Comparison of ENCODE assay signal across 15 cellular contexts in the genomic region with DNA sequence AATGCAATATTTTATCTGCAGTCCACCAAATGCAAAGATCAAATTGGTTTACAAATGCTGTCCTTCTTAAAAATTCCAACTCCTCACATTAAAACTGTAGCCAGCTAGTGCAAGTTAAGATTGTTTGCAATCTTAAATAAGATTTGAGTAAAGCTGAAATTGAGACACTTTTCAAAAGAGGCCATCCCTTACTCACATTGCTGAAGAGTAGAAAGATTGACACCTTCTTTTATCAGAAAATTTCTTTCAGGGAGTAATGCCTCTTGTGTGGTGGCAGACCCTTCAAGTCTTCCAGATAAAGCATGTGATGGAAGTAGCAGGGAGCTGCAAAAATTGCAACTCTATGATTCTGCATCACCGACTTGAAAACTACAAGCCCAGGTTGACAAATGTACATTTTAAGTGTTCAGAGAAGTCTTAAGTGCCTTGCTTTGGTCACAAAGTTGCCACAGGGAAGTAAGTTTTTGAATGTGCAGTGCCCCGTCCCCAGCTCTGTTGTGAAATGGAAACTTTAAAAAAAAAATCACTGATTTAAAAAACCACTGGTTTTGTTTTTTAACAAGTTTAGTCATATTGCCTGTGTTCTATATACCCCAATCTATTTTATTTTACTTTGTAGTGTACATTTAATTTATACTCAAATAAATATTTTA. TPM values are rescaled to one million over a fixed set of nuclear protein-coding genes. Genes with fewer than 3 reads are reported as not detected.
DNase-seq lines count a peak whose midpoint lies in the region; ATAC-seq and TF ChIP-seq lines count a peak whose summit lies in the region.
"Had no signal": no experiment of that assay in that cellular context is flagged by ENCODE, and none has a peak within 500 bp of the region (broad histone marks: within the 10 kb centered on the region; RNA-seq: fewer than 3 reads in every experiment).

No MANE protein-coding gene starts in this region.

- no peak overlapping the region for H3K4me3 ChIP-seq in A673 (ENCODE audit: low read depth, low read length, poor library complexity, severe bottlenecking)
- H3K4me3 ChIP-seq: A549, sigmoid colon, SJSA1 had no signal

- ATAC-seq in HG02798 (IDR thresholded peaks at IDR 0.05; ENCODE audit: poor library complexity, unreplicated experiment): peak; percentile 42
- peak; percentile 23 for ATAC-seq in stimulated activated naive CD8-positive, alpha-beta T cell treated with anti-CD3 and anti-CD28 coated beads, Interleukin-15, Interleukin-2, amounts not matched to agents 100 U/mL and 50 U/mL, for 24 hours
- ATAC-seq: A549 had no signal

- H3K36me3 ChIP-seq in A673 (ENCODE audit: insufficient read depth, low read length, poor library complexity, severe bottlenecking): no peaks in the 10 kb centered on the region
- H3K36me3 ChIP-seq: sigmoid colon, SJSA1 had no signal

- H3K27me3 Mint-ChIP-seq in activated CD4-positive, alpha-beta T cell treated with anti-CD3 and anti-CD28 coated beads, Interleukin-2, amount 10 ng/mL, durations not matched to agents 7 days and 5 days: no peaks in the 10 kb centered on the region
- peaks cover 11% of the 10 kb centered on the region for H3K27me3 Mint-ChIP-seq in osteocyte (ENCODE audit: unreplicated experiment)

- POLR2A ChIA-PET in activated CD4-positive, alpha-beta T cell treated with anti-CD3 and anti-CD28 coated beads, Interleukin-2, amount 10 ng/mL, durations not matched to agents 7 days and 5 days (lab: Charles Lee): no interaction called here
- POLR2A ChIA-PET in A673 (lab: Charles Lee; ENCODE audit: low non-redundant PET): no interaction called here
- POLR2A ChIA-PET in RWPE1 (lab: Yijun Ruan, JAX; ENCODE audit: low non-redundant PET): no interaction called here

- no peaks in the 10 kb centered on the region for H3K36me3 Mint-ChIP-seq in activated CD4-positive, alpha-beta T cell treated with anti-CD3 and anti-CD28 coated beads, Interleukin-2, amount 10 ng/mL, durations not matched to agents 7 days and 5 days (ENCODE audit: low read depth)
- H3K36me3 Mint-ChIP-seq in osteocyte (ENCODE audit: unreplicated experiment): no peaks in the 10 kb centered on the region
- H3K36me3 Mint-ChIP-seq: mesothelial cell of epicardium had no signal

- peaks cover 22% of the 10 kb centered on the region for H3K4me1 ChIP-seq in A673 (ENCODE audit: insufficient read depth, low read length, poor library complexity, severe bottlenecking)
- H3K4me1 ChIP-seq: A549, sigmoid colon, SJSA1 had no signal

- intact Hi-C loops in A673 (cut with micrococcal nuclease; ENCODE audit: unreplicated experiment): no loop called here

- CTCF ChIA-PET in activated CD4-positive, alpha-beta T cell treated with anti-CD3 and anti-CD28 coated beads, Interleukin-2, amount 10 ng/mL, durations not matched to agents 7 days and 5 days (lab: Charles Lee): no interaction called here
- CTCF ChIA-PET in A673 (lab: Charles Lee): no interaction called here
- CTCF ChIA-PET in RWPE1 (lab: Yijun Ruan, JAX): no interaction called here

- H3K27me3 ChIP-seq in A673 (replicated peaks; ENCODE audit: insufficient read depth, low read depth, low read length, poor library complexity): no peaks in the 10 kb centered on the region
- H3K27me3 ChIP-seq: sigmoid colon, SJSA1 had no signal

- H3K4me1 Mint-ChIP-seq in activated CD4-positive, alpha-beta T cell treated with anti-CD3 and anti-CD28 coated beads, Interleukin-2, amount 10 ng/mL, durations not matched to agents 7 days and 5 days: peaks cover 14% of the 10 kb centered on the region
- no peaks in the 10 kb centered on the region for H3K4me1 Mint-ChIP-seq in osteocyte (ENCODE audit: unreplicated experiment)
- H3K4me1 Mint-ChIP-seq: mesothelial cell of epicardium had no signal

- no peak for DNase-seq in activated CD4-positive, alpha-beta T cell treated with anti-CD3 and anti-CD28 coated beads, Interleukin-2, amount 10 ng/mL, durations not matched to agents 7 days and 5 days
- no peak for DNase-seq in activated CD4-positive, alpha-beta T cell treated with anti-CD3 and anti-CD28 coated beads, Interleukin-2, amount 50 U/mL, for 48 hours
- DNase-seq in NOMO-1 treated with DMSO at 0.1 percent for 48 hours (lab: John Stamatoyannopoulos, UW; ENCODE audit: unreplicated experiment) (peak; percentile 78), A673 (ENCODE audit: low spot score) (no peak), RWPE1 (ENCODE audit: low spot score) (no peak), osteocyte (ENCODE audit: extremely low spot score, unreplicated experiment) (no peak)
- DNase-seq in stimulated activated naive CD8-positive, alpha-beta T cell treated with anti-CD3 and anti-CD28 coated beads, Interleukin-15, Interleukin-2, amounts not matched to agents 100 U/mL and 50 U/mL, for 24 hours: no peak
- DNase-seq: activated CD4-positive, alpha-beta T cell treated with anti-CD3 and anti-CD28 coated beads, Interleukin-2, amount 50 U/mL, for 4 hours; DMS79 treated with DMSO at 0.1 percent for 48 hours; NCI-H1930; sigmoid colon had no signal

- TF ChIP-seq CTCF in A673 (conservative IDR thresholded peaks at IDR 0.05; ENCODE audit: low read depth, low read length) (no peak), RWPE1 (conservative IDR thresholded peaks at IDR 0.05; ENCODE audit: low read depth) (no peak), osteocyte (IDR thresholded peaks at IDR 0.05) (no peak)

- H3K4me3 Mint-ChIP-seq in activated CD4-positive, alpha-beta T cell treated with anti-CD3 and anti-CD28 coated beads, Interleukin-2, amount 10 ng/mL, durations not matched to agents 7 days and 5 days: no peak overlapping the region
- no peak overlapping the region for H3K4me3 Mint-ChIP-seq in osteocyte (ENCODE audit: unreplicated experiment)
- H3K4me3 Mint-ChIP-seq: mesothelial cell of epicardium had no signal

- peaks cover 4% of the 10 kb centered on the region for H3K9me3 Mint-ChIP-seq in activated CD4-positive, alpha-beta T cell treated with anti-CD3 and anti-CD28 coated beads, Interleukin-2, amount 10 ng/mL, durations not matched to agents 7 days and 5 days
- no peaks in the 10 kb centered on the region for H3K9me3 Mint-ChIP-seq in osteocyte (ENCODE audit: unreplicated experiment)

- no peaks in the 10 kb centered on the region for H3K9me3 ChIP-seq in A673 (ENCODE audit: low read depth, low read length, poor library complexity, severe bottlenecking)
- H3K9me3 ChIP-seq: A549, sigmoid colon, SJSA1 had no signal

- H3K27ac ChIP-seq in A673 (ENCODE audit: low read depth, low read length, poor library complexity, severe bottlenecking) (no peak overlapping the region), RWPE1 (no peak overlapping the region)
- H3K27ac ChIP-seq: A549, sigmoid colon, SJSA1 had no signal

- no TSS peak for BruUV-seq in A673 (replicated peaks; lab: Mats Ljungman, UMichigan)

- H3K27ac Mint-ChIP-seq in activated CD4-positive, alpha-beta T cell treated with anti-CD3 and anti-CD28 coated beads, Interleukin-2, amount 10 ng/mL, durations not matched to agents 7 days and 5 days: peak overlapping the region; percentile 10
- H3K27ac Mint-ChIP-seq in osteocyte (ENCODE audit: unreplicated experiment): no peak overlapping the region
- H3K27ac Mint-ChIP-seq: mesothelial cell of epicardium had no signal

RNA-seq across cellular contexts. Expression of a gene that starts 12.6 kb away (rescaled TPM):
- total RNA-seq in activated CD4-positive, alpha-beta T cell treated with anti-CD3 and anti-CD28 coated beads, Interleukin-2, amount 10 ng/mL, durations not matched to agents 7 days and 5 days: 1 to 10 TPM; 1.9 to 2.5 TPM
- not detected in 2 replicates for total RNA-seq in A673 (2021)
- total RNA-seq in osteocyte: not detected in 2 replicates
- total RNA-seq: SJSA1 had no signal

RNA-seq across cellular contexts. Expression of a gene that starts 45.7 kb away (rescaled TPM):
- under 1 TPM in 1 of 2 experiments, not detected in 1; 0.17 TPM for total RNA-seq in activated CD4-positive, alpha-beta T cell treated with anti-CD3 and anti-CD28 coated beads, Interleukin-2, amount 10 ng/mL, durations not matched to agents 7 days and 5 days
- not detected in 2 replicates for total RNA-seq in A673 (2021)
- total RNA-seq in osteocyte: not detected in 2 replicates
- total RNA-seq: sigmoid colon, SJSA1 had no signal
